In the genomic region with DNA sequence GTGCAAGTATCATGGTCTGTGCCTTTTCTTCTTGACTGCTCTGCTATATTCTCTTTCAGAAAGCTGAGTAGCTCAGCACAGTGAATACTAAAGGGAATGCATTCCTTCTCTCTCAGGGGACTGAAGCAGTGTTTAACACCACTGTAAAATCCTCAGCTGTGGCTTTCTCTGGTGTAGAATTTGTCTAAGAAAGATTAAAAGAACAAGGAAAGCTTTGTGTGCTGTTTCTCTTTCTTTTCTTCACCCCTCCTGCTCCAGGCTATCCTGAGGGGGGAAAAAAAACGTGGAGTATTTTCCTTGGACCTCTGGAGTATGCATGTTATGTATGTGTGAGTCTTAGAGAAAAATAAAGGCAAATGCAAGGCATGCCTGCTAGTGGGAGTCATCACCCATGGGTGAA, we compare ENCODE assay signal across 19 cellular contexts.
A peak's percentile ranks its signal among the peaks of the same experiment; 100 is the strongest.
DNase-seq lines count a peak whose midpoint lies in the region; TF ChIP-seq lines count a peak whose summit lies in the region.
"Had no signal": no experiment of that assay in that cellular context is flagged by ENCODE, and none has a peak within 500 bp of the region (broad histone marks: within the 10 kb centered on the region; RNA-seq: fewer than 3 reads in every experiment).

No MANE protein-coding gene starts in this region.

- peaks cover 10% of the 10 kb centered on the region for H3K9me3 Mint-ChIP-seq in nephron progenitor cell
- H3K9me3 Mint-ChIP-seq: T-helper 1 cell treated with Interleukin-12 subunit alpha and Interleukin-12 subunit beta and Interleukin-4 antibody, amounts not matched to agents 30 μg/mL and 1 μg/mL, for 36 hours had no signal

- peaks cover 14% of the 10 kb centered on the region for H3K36me3 Mint-ChIP-seq in nephron progenitor cell (ENCODE audit: low read depth)

- H3K9ac ChIP-seq in endocrine pancreas (ENCODE audit: control insufficient read depth, insufficient read depth, low read length), result no peak overlapping the region

- POLR2A ChIA-PET in AG04449 (lab: Yijun Ruan, JAX), result no interaction called here

- TF ChIP-seq CTCF in AG04449 (IDR thresholded peaks at IDR 0.05; ENCODE audit: insufficient read depth, low read length, missing control alignments) (no peak), nephron progenitor cell (IDR thresholded peaks at IDR 0.05) (no peak)

- H3K4me1 ChIP-seq in endocrine pancreas (ENCODE audit: control insufficient read depth, insufficient read depth, low read length), result peaks cover 7% of the 10 kb centered on the region
- H3K4me1 ChIP-seq: ascending aorta, Peyer's patch had no signal

- DNase-seq in AG04449 (ENCODE audit: low read depth, low spot score), result peak; percentile 47
- peak; percentile 23 for DNase-seq in RPMI7951 (ENCODE audit: low read depth)
- DNase-seq in nephron progenitor cell, result no peak
- DNase-seq in activated T-cell treated with anti-CD3 and anti-CD28 coated beads, Interleukin-2, amount 50 U/mL, for 48 hours, result no peak
- no peak for DNase-seq in SIG-M5 treated with dmso at 0.1 percent for 504 hours (lab: John Stamatoyannopoulos, UW; ENCODE audit: unreplicated experiment)
- no peak for DNase-seq in SW480 (ENCODE audit: low spot score)
- no peak for DNase-seq in G401 (ENCODE audit: low spot score)
- DNase-seq: ACHN; activated CD4-positive, CD25-positive, alpha-beta regulatory T cell treated with anti-CD3 and anti-CD28 coated beads, Interleukin-2, amount 50 U/mL, for 72 hours; activated gamma-delta T cell treated with Interleukin-2 at 50 U/mL for 16 hours; dorsolateral prefrontal cortex; GDM1; NCI-H1694; NCI-H526 treated with DMSO at 0.1 percent for 48 hours; Peyer's patch had no signal

- H3K36me3 ChIP-seq in endocrine pancreas (ENCODE audit: control insufficient read depth, insufficient read depth, low read length), result no peaks in the 10 kb centered on the region
- H3K36me3 ChIP-seq: ascending aorta, Peyer's patch had no signal

- CTCF ChIA-PET in AG04449 (lab: Yijun Ruan, JAX), result no interaction called here

- H3K27me3 ChIP-seq in endocrine pancreas (ENCODE audit: control insufficient read depth, insufficient read depth, low read length), result no peaks in the 10 kb centered on the region
- H3K27me3 ChIP-seq: ascending aorta, dorsolateral prefrontal cortex, Peyer's patch had no signal

- in situ Hi-C loops in G401 (cut with HindIII; ENCODE audit: low sequenced_read_pairs), result no loop called here

- H3K27ac Mint-ChIP-seq in nephron progenitor cell, result peak overlapping the region; percentile 76
- H3K27ac Mint-ChIP-seq: T-helper 1 cell treated with Interleukin-12 subunit alpha and Interleukin-12 subunit beta and Interleukin-4 antibody, amounts not matched to agents 30 μg/mL and 1 μg/mL, for 36 hours had no signal

- H3K27me3 Mint-ChIP-seq in nephron progenitor cell (ENCODE audit: low read depth, poor library complexity), result peaks cover 4% of the 10 kb centered on the region

- no peak overlapping the region for H3K4me3 Mint-ChIP-seq in nephron progenitor cell
- H3K4me3 Mint-ChIP-seq: nephron; T-helper 1 cell treated with Interleukin-12 subunit alpha and Interleukin-12 subunit beta and Interleukin-4 antibody, amounts not matched to agents 30 μg/mL and 1 μg/mL, for 36 hours had no signal

- no peaks in the 10 kb centered on the region for H3K9me3 ChIP-seq in endocrine pancreas (ENCODE audit: control insufficient read depth, low read length)
- H3K9me3 ChIP-seq: Peyer's patch had no signal

- H3K4me3 ChIP-seq in AG04449 (ENCODE audit: low read depth, low read length) (no peak overlapping the region), endocrine pancreas (ENCODE audit: control insufficient read depth, insufficient read depth, low read length) (peak overlapping the region; percentile 11)
- H3K4me3 ChIP-seq: ascending aorta, dorsolateral prefrontal cortex, Peyer's patch had no signal

- peaks cover 32% of the 10 kb centered on the region for H3K4me1 Mint-ChIP-seq in nephron progenitor cell

Comparison
In these comparisons a context has a peak if more than half of its experiments do, and no peak if none do; other contexts are left out.
1. DNase-seq: peak in AG04449 (single experiment) and RPMI7951 (single experiment); none in nephron progenitor cell (single experiment), activated T-cell treated with anti-CD3 and anti-CD28 coated beads, Interleukin-2, amount 50 U/mL, for 48 hours (0 of 2), SIG-M5 treated with dmso at 0.1 percent for 504 hours (single experiment), SW480 (single experiment) and G401 (single experiment).